Comparison of ENCODE assay signal across 10 cellular contexts in the genomic region with DNA sequence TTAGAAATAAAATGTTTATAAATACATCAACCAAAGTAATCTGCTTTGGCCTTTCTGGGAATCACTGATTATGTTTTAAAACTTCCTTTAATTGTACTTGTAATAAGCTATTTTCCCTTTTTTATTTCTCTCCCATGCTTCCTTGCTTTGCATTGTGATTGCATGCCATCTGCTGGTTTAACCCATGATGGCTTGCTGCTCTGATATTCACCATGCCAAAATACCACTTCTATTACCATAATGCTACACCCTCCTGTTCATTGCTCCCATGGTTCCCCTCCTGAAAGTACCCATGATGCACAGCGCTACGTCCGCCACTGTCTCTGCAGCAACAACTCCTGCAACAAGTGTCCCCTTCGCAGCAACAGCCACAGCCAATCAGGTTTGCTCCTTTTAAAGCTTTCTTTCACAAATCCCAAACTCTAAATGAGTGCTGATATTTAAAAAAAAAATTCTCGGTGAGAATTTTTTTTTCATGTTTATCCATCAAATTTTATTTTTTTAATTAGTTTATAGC.
A peak's percentile ranks its signal among the peaks of the same experiment; 100 is the strongest.
DNase-seq lines count a peak whose midpoint lies in the region; ATAC-seq and TF ChIP-seq lines count a peak whose summit lies in the region.
"Had no signal": no experiment of that assay in that cellular context is flagged by ENCODE, and none has a peak within 500 bp of the region (broad histone marks: within the 10 kb centered on the region; RNA-seq: fewer than 3 reads in every experiment).

No MANE protein-coding gene starts in this region.

- H3K36me3 ChIP-seq in neural cell (ENCODE audit: insufficient read depth, low read length): no peaks in the 10 kb centered on the region
- peaks cover 0 to 73% (median 15%) of the 10 kb centered on the region in 9 donors for H3K36me3 ChIP-seq in heart right ventricle

- TF ChIP-seq EP300 in neural cell (conservative IDR thresholded peaks at IDR 0.05; ENCODE audit: poor library complexity, severe bottlenecking): no peak

- H3K27ac ChIP-seq in neural cell (ENCODE audit: low read length) (no peak overlapping the region), coronary artery (no peak overlapping the region), heart right ventricle (no peak overlapping the region)

- no peaks in the 10 kb centered on the region for H4K20me1 ChIP-seq in neural cell (ENCODE audit: insufficient read depth)

- in situ Hi-C loops in astrocyte of the cerebellum (cut with HindIII; ENCODE audit: low sequenced_read_pairs): loop anchor here (25.0 kb wide), 2 partner anchors 254 to 329 kb away; no protein-coding TSS in a partner anchor

- no peaks in the 10 kb centered on the region for H3K27me3 ChIP-seq in neural cell (ENCODE audit: insufficient read depth, low read depth, low read length)
- H3K27me3 ChIP-seq in heart right ventricle: no peaks in the 10 kb centered on the region

- no peaks in the 10 kb centered on the region for H3K79me2 ChIP-seq in neural cell (replicated peaks; ENCODE audit: insufficient read depth, low read length)

- no peaks in the 10 kb centered on the region for H3F3A ChIP-seq in neural cell (ENCODE audit: insufficient read depth, low read length, poor library complexity, severe bottlenecking)

- H3K4me3 ChIP-seq in astrocyte of the cerebellum (ENCODE audit: low read depth, low read length) (no peak overlapping the region), neural cell (ENCODE audit: low read length) (no peak overlapping the region), coronary artery (no peak overlapping the region), heart right ventricle (no peak overlapping the region)

- intact Hi-C loops in heart right ventricle (cut with DNase I): loop anchor here in 4 of 10 donors (10.0 kb wide), 4 partner anchors 61 to 341 kb away; no protein-coding TSS in a partner anchor

- DNase-seq in ELR (ENCODE audit: low read depth): peak; percentile 40
- peak; percentile 27 for DNase-seq in LHCN-M2 (ENCODE audit: low read depth)
- no peak for DNase-seq in astrocyte of the cerebellum (ENCODE audit: low read depth)
- no peak for DNase-seq in coronary artery (ENCODE audit: low spot score)
- no peak for DNase-seq in heart right ventricle
- DNase-seq in stimulated activated naive CD8-positive, alpha-beta T cell treated with anti-CD3 and anti-CD28 coated beads, Interleukin-15, Interleukin-2, amounts not matched to agents 100 U/mL and 50 U/mL, for 24 hours: no peak
- DNase-seq in NCI-H2227 treated with DMSO at 0.1 percent for 48 hours (lab: John Stamatoyannopoulos, UW): no peak
- DNase-seq: DMS79, T-helper 1 cell had no signal

- no peaks in the 10 kb centered on the region for H3K9me3 ChIP-seq in neural cell (ENCODE audit: low read length)
- no peaks in the 10 kb centered on the region for H3K9me3 ChIP-seq in heart right ventricle

- no peak overlapping the region for H3K4me2 ChIP-seq in neural cell (ENCODE audit: low read length)

- TF ChIP-seq RAD21 in neural cell (conservative IDR thresholded peaks at IDR 0.05): peak; percentile 33

- H3K4me1 ChIP-seq in heart right ventricle: peaks cover 0 to 38% (median 16%) of the 10 kb centered on the region in 9 donors

- no peak overlapping the region for H2AFZ ChIP-seq in neural cell (ENCODE audit: low read depth, low read length)

- no peaks in the 10 kb centered on the region for H3K9me2 ChIP-seq in neural cell (ENCODE audit: insufficient read depth, low read length)

- ATAC-seq in heart right ventricle: no peak
- no peak for ATAC-seq in stimulated activated naive CD8-positive, alpha-beta T cell treated with anti-CD3 and anti-CD28 coated beads, Interleukin-15, Interleukin-2, amounts not matched to agents 100 U/mL and 50 U/mL, for 24 hours

- H3K9ac ChIP-seq in neural cell (ENCODE audit: low read length): no peak overlapping the region

- 96 to 100% methylated on average over 5 of the region's 5 CpGs for WGBS in heart right ventricle, 2 donors

- TF ChIP-seq CTCF in astrocyte of the cerebellum (IDR thresholded peaks at IDR 0.05; ENCODE audit: low read depth, low read length, missing control alignments) (peak; percentile 21), neural cell (IDR thresholded peaks at IDR 0.05; ENCODE audit: poor library complexity, severe bottlenecking) (no peak), coronary artery (IDR thresholded peaks at IDR 0.05) (no peak), heart right ventricle (IDR thresholded peaks at IDR 0.05) (no peak)

TF ChIP-seq in neural cell, 6 proteins besides CTCF, POLR2A, EP300 and RAD21:
- TF ChIP-seq SMC3 (conservative IDR thresholded peaks at IDR 0.05; ENCODE audit: poor library complexity) (peak; percentile 30), TAF1 (IDR thresholded peaks at IDR 0.05; ENCODE audit: low read depth) (no peak)

Comparison
In these comparisons a context has a peak if more than half of its experiments do, and no peak if none do; other contexts are left out.
1. DNase-seq: peak in ELR (single experiment) and LHCN-M2 (single experiment); none in astrocyte of the cerebellum (single experiment), coronary artery (single experiment), heart right ventricle (0 of 2), stimulated activated naive CD8-positive, alpha-beta T cell treated with anti-CD3 and anti-CD28 coated beads, Interleukin-15, Interleukin-2, amounts not matched to agents 100 U/mL and 50 U/mL, for 24 hours (single experiment) and NCI-H2227 treated with DMSO at 0.1 percent for 48 hours (single experiment).